Comparison of ENCODE assay signal across 21 cellular contexts in genomic region chr4:111048316-111048715, GRCh38.
A peak's percentile ranks its signal among the peaks of the same experiment; 100 is the strongest.
DNase-seq lines count a peak whose midpoint lies in the region; ATAC-seq lines count a peak whose summit lies in the region.
"Had no signal": no experiment of that assay in that cellular context is flagged by ENCODE, and none has a peak within 500 bp of the region (broad histone marks: within the 10 kb centered on the region; RNA-seq: fewer than 3 reads in every experiment).

No MANE protein-coding gene starts in this region.

- H3K36me3 Mint-ChIP-seq in stimulated activated memory B cell treated with anti-CD40 and anti-IgM and Interleukin-4, amounts not matched to agents 10 μg/mL and 1 μg/mL and 100 μg/mL, for 72 hours, result no peaks in the 10 kb centered on the region
- H3K36me3 Mint-ChIP-seq: CD14-positive monocyte; CD4-positive, alpha-beta memory T cell; CD4-positive, CD25-positive, alpha-beta regulatory T cell; CD8-positive, alpha-beta memory T cell had no signal

- H3K79me1 ChIP-seq in neuronal stem cell (ENCODE audit: low read depth, low read length), result no peaks in the 10 kb centered on the region

- no peak overlapping the region for H2BK5ac ChIP-seq in neuronal stem cell (ENCODE audit: low read length)

- no peak overlapping the region for H3K14ac ChIP-seq in neuronal stem cell (ENCODE audit: low read length)

- H3K18ac ChIP-seq in neuronal stem cell (ENCODE audit: low read length), result peak overlapping the region; percentile 73

- H2BK12ac ChIP-seq in neuronal stem cell (ENCODE audit: low read length), result no peak overlapping the region

- ATAC-seq in stimulated activated memory B cell treated with anti-CD40 and anti-IgM and Interleukin-4, amounts not matched to agents 10 μg/mL and 1 μg/mL and 100 μg/mL, for 72 hours, result peak; percentile 27

- no peak overlapping the region for H2AFZ ChIP-seq in neuronal stem cell (ENCODE audit: low read length)

- no peak overlapping the region for H4K91ac ChIP-seq in neuronal stem cell (ENCODE audit: low read depth, low read length, poor library complexity)

- peaks cover 5% of the 10 kb centered on the region for H3K9me3 Mint-ChIP-seq in stimulated activated memory B cell treated with anti-CD40 and anti-IgM and Interleukin-4, amounts not matched to agents 10 μg/mL and 1 μg/mL and 100 μg/mL, for 72 hours

- no peaks in the 10 kb centered on the region for H3K4me1 ChIP-seq in neuronal stem cell (ENCODE audit: control insufficient read depth in 2 of 2, insufficient read depth in 1 of 2, low read depth in 1 of 2, low read length in 2 of 2)
- H3K4me1 ChIP-seq: BE2C, BLaER1 had no signal

- no peak overlapping the region for H3K4me2 ChIP-seq in neuronal stem cell (ENCODE audit: insufficient read depth, low read length, poor library complexity, severe bottlenecking)
- H3K4me2 ChIP-seq: BLaER1 had no signal

- no peak overlapping the region for H3K4me3 Mint-ChIP-seq in stimulated activated memory B cell treated with anti-CD40 and anti-IgM and Interleukin-4, amounts not matched to agents 10 μg/mL and 1 μg/mL and 100 μg/mL, for 72 hours
- H3K4me3 Mint-ChIP-seq: CD14-positive monocyte; CD4-positive, alpha-beta memory T cell; CD4-positive, CD25-positive, alpha-beta regulatory T cell had no signal

- H3K4me3 ChIP-seq in neuronal stem cell (ENCODE audit: low read length in 2 of 2), result no peak overlapping the region
- H3K4me3 ChIP-seq: BLaER1 had no signal

- no peaks in the 10 kb centered on the region for H3K27me3 Mint-ChIP-seq in stimulated activated memory B cell treated with anti-CD40 and anti-IgM and Interleukin-4, amounts not matched to agents 10 μg/mL and 1 μg/mL and 100 μg/mL, for 72 hours
- H3K27me3 Mint-ChIP-seq: CD4-positive, alpha-beta memory T cell; CD4-positive, CD25-positive, alpha-beta regulatory T cell; CD8-positive, alpha-beta memory T cell had no signal

- H2AK5ac ChIP-seq in neuronal stem cell (ENCODE audit: low read depth, low read length), result no peak overlapping the region

- DNase-seq in HK-2 (ENCODE audit: unreplicated experiment) (peak; percentile 69), glomerular visceral epithelial cell (ENCODE audit: extremely low spot score) (peak; percentile 70), neuronal stem cell (ENCODE audit: low spot score) (no peak), DMS153 (lab: John Stamatoyannopoulos, UW) (no peak), T1000 (lab: John Stamatoyannopoulos, UW) (no peak)
- DNase-seq in activated CD8-positive, alpha-beta memory T cell treated with anti-CD3 and anti-CD28 coated beads, Interleukin-2, amount 50 U/mL, for 48 hours, result no peak
- no peak for DNase-seq in activated CD4-positive, alpha-beta T cell treated with anti-CD3 and anti-CD28 coated beads, Interleukin-2, amount 50 U/mL, for 48 hours
- DNase-seq: 8988T; ACHN; BE2C; C1 segment of cervical spinal cord; CD4-positive, alpha-beta memory T cell; CD4-positive, CD25-positive, alpha-beta regulatory T cell; CD8-positive, alpha-beta memory T cell; COR-L47; DMS 273 treated with DMSO at 0.1 percent for 48 hours; DMS79 treated with DMSO at 0.1 percent for 48 hours; GF-D8 had no signal

- H3K27me3 ChIP-seq in neuronal stem cell (ENCODE audit: control insufficient read depth in 3 of 3, insufficient read depth in 3 of 3, low read depth in 1 of 3, low read length in 3 of 3), result no peaks in the 10 kb centered on the region
- H3K27me3 ChIP-seq: BLaER1 had no signal

- H3K27ac Mint-ChIP-seq in stimulated activated memory B cell treated with anti-CD40 and anti-IgM and Interleukin-4, amounts not matched to agents 10 μg/mL and 1 μg/mL and 100 μg/mL, for 72 hours, result no peak overlapping the region
- H3K27ac Mint-ChIP-seq: CD14-positive monocyte; CD4-positive, alpha-beta memory T cell; CD4-positive, CD25-positive, alpha-beta regulatory T cell; CD8-positive, alpha-beta memory T cell had no signal

- H3K4ac ChIP-seq in neuronal stem cell (ENCODE audit: low read length), result no peak overlapping the region

- no peak overlapping the region for H2BK15ac ChIP-seq in neuronal stem cell (ENCODE audit: low read length)

- H3K27ac ChIP-seq in neuronal stem cell (replicated peaks; ENCODE audit: low read length), result no peak overlapping the region
- H3K27ac ChIP-seq: BLaER1 had no signal

- no peak overlapping the region for H2BK120ac ChIP-seq in neuronal stem cell (ENCODE audit: low read depth, low read length)

- no peak overlapping the region for H3K23ac ChIP-seq in neuronal stem cell (ENCODE audit: low read depth, low read length, poor library complexity)

- no peaks in the 10 kb centered on the region for H3K4me1 Mint-ChIP-seq in stimulated activated memory B cell treated with anti-CD40 and anti-IgM and Interleukin-4, amounts not matched to agents 10 μg/mL and 1 μg/mL and 100 μg/mL, for 72 hours
- H3K4me1 Mint-ChIP-seq: CD14-positive monocyte; CD4-positive, alpha-beta memory T cell; CD4-positive, CD25-positive, alpha-beta regulatory T cell; CD8-positive, alpha-beta memory T cell had no signal

- no peak overlapping the region for H4K8ac ChIP-seq in neuronal stem cell (ENCODE audit: low read depth, low read length)

- WGBS in neuronal stem cell (ENCODE audit: extremely low coverage in 2 of 2, insufficient read length in 2 of 2, insufficient replicate concordance in 1 of 2), 2 donors, result no CpG with 5 or more reads among the region's 5 CpGs

- H3K9me3 ChIP-seq in neuronal stem cell (replicated peaks in 1 of 2; ENCODE audit: control insufficient read depth in 2 of 2, insufficient read depth in 1 of 2, low read depth in 1 of 2, low read length in 2 of 2), result no peaks in the 10 kb centered on the region
- H3K9me3 ChIP-seq: BE2C, BLaER1 had no signal

- no peaks in the 10 kb centered on the region for H3K36me3 ChIP-seq in neuronal stem cell (replicated peaks in 1 of 2; ENCODE audit: control insufficient read depth in 2 of 2, insufficient read depth in 2 of 2, low read length in 2 of 2)
- H3K36me3 ChIP-seq: BE2C, BLaER1 had no signal

- H3K9ac ChIP-seq in neuronal stem cell (ENCODE audit: low read depth, low read length, poor library complexity), result no peak overlapping the region
- H3K9ac ChIP-seq: BLaER1 had no signal

Comparison
In these comparisons a context has a peak if more than half of its experiments do, and no peak if none do; other contexts are left out.
1. DNase-seq: peak in HK-2 (single experiment) and glomerular visceral epithelial cell (single experiment); none in neuronal stem cell (single experiment), DMS153 (single experiment), T1000 (single experiment), activated CD8-positive, alpha-beta memory T cell treated with anti-CD3 and anti-CD28 coated beads, Interleukin-2, amount 50 U/mL, for 48 hours (single experiment) and activated CD4-positive, alpha-beta T cell treated with anti-CD3 and anti-CD28 coated beads, Interleukin-2, amount 50 U/mL, for 48 hours (0 of 2).